1 cellular context compared by ENCODE assay signal in the genomic region with DNA sequence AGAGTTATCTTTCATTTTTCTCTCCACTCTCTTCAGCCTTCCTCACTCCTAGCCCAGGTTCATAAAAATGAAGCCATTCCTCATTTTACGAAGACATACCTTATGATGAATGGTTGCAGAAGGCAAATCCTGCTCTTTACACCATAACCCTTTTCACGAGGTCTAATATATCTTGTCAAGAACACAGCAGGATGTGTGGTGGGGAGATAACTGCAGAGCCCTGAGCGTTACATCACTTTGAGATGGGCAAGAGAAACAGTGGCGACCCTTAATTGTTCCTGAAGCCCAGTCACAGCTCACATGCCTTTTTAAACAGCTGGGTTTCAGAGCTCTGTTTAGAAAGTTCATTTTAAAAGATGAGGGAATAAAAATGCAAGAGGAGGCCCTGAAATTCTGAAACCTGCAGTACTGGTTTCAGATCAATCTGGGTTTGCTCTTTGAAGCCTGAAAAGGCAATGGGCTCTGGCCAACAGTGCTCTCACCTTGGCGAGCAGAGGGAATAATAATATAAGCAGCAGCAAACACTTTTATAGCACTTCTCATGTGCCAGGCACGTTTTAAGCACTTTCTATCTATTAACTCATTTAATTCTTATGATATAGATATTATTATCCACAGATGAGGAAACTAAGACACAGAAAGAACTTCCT.
TF ChIP-seq lines count a peak whose summit lies in the region.

No MANE protein-coding gene starts in this region.

TF ChIP-seq in K562, 482 proteins besides CTCF, POLR2A, EP300 and RAD21 (continued from another document and continues in another):
- no peak for TF ChIP-seq ZNF740 (CRISPR knock-in tag; IDR thresholded peaks at IDR 0.05)
- TF ChIP-seq ZNF740 (tag; IDR thresholded peaks at IDR 0.05): 0 out of 4 replicates have a peak, but pooled peaks of 1 of the 2 experiments have one; percentile 23
- TF ChIP-seq ZC3H8 (IDR thresholded peaks at IDR 0.05): no peak
- TF ChIP-seq MEF2A (IDR thresholded peaks at IDR 0.05; ENCODE audit: control insufficient read depth, low read depth, low read length): no peak
- TF ChIP-seq L3MBTL2 (IDR thresholded peaks at IDR 0.05): peak; percentile 42; the same call in 1 of the 2 replicates
- TF ChIP-seq CREB5 (CRISPR knock-in tag; IDR thresholded peaks at IDR 0.05): no peak
- TF ChIP-seq ZNF316 (IDR thresholded peaks at IDR 0.05): no peak
- TF ChIP-seq SRSF1 (IDR thresholded peaks at IDR 0.05; ENCODE audit: low read depth, low read length): no peak
- peak; percentile 91 for TF ChIP-seq ARID1B (IDR thresholded peaks at IDR 0.05)
- TF ChIP-seq CBFB (CRISPR knock-in tag; IDR thresholded peaks at IDR 0.05): no peak
- no peak for TF ChIP-seq XRCC3 (IDR thresholded peaks at IDR 0.05)
- TF ChIP-seq, protein P1, sequence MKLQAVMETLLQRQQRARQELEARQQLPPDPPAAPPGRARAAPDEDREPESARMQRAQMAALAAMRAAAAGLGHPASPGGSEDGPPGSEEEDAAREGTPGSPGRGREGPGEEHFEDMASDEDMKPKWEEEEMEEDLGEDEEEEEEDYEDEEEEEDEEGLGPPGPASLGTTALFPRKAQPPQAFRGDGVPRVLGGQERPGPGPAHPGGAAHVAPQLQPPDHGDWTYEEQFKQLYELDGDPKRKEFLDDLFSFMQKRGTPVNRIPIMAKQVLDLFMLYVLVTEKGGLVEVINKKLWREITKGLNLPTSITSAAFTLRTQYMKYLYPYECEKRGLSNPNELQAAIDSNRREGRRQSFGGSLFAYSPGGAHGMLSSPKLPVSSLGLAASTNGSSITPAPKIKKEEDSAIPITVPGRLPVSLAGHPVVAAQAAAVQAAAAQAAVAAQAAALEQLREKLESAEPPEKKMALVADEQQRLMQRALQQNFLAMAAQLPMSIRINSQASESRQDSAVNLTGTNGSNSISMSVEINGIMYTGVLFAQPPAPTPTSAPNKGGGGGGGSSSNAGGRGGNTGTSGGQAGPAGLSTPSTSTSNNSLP (IDR thresholded peaks at IDR 0.05; ENCODE audit: borderline replicate concordance, low read depth, low read length): 0 out of 2 replicates have a peak, but pooled peaks have one; percentile 32
- TF ChIP-seq RCOR1 (IDR thresholded peaks at IDR 0.05; ENCODE audit: borderline replicate concordance in 1 of 2, low read depth in 2 of 2, low read length in 2 of 2): peak in 1 of 2 experiments; percentile 88; a peak in 2 of 4 replicates
- TF ChIP-seq, protein P2, sequence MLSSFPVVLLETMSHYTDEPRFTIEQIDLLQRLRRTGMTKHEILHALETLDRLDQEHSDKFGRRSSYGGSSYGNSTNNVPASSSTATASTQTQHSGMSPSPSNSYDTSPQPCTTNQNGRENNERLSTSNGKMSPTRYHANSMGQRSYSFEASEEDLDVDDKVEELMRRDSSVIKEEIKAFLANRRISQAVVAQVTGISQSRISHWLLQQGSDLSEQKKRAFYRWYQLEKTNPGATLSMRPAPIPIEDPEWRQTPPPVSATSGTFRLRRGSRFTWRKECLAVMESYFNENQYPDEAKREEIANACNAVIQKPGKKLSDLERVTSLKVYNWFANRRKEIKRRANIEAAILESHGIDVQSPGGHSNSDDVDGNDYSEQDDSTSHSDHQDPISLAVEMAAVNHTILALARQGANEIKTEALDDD (IDR thresholded peaks at IDR 0.05): peak; percentile 40; the same call in 1 of the 2 replicates
- no peak for TF ChIP-seq ZNF184 (CRISPR knock-in tag; IDR thresholded peaks at IDR 0.05)
- no peak for TF ChIP-seq ZNF124 (CRISPR knock-in tag; IDR thresholded peaks at IDR 0.05)
- no peak for TF ChIP-seq HNRNPLL (IDR thresholded peaks at IDR 0.05; ENCODE audit: low read depth, low read length, poor library complexity, severe bottlenecking)
- TF ChIP-seq ZNF121 (CRISPR knock-in tag; conservative IDR thresholded peaks at IDR 0.05): no peak
- peak; percentile 92 for TF ChIP-seq MECOM (CRISPR knock-in tag; IDR thresholded peaks at IDR 0.05)
- TF ChIP-seq CBFA2T3 (IDR thresholded peaks at IDR 0.05): peak; percentile 91
- peak; percentile 76 for TF ChIP-seq MYC (IDR thresholded peaks at IDR 0.05; ENCODE audit: low read depth, low read length)
- TF ChIP-seq MYC (CRISPR knock-in tag; IDR thresholded peaks at IDR 0.05; ENCODE audit: borderline replicate concordance, low read depth): no peak
- no peak for TF ChIP-seq PCBP1 (IDR thresholded peaks at IDR 0.05; ENCODE audit: low read depth, low read length, poor library complexity, severe bottlenecking)
- TF ChIP-seq NFIC (IDR thresholded peaks at IDR 0.05): peak; percentile 26
- no peak for TF ChIP-seq KLF10 (CRISPR knock-in tag; IDR thresholded peaks at IDR 0.05)
- no peak for TF ChIP-seq MYBL2 (IDR thresholded peaks at IDR 0.05; ENCODE audit: low read depth)
- TF ChIP-seq MYBL2 (CRISPR knock-in tag; IDR thresholded peaks at IDR 0.05; ENCODE audit: borderline replicate concordance): no peak
- no peak for TF ChIP-seq HDAC6 (IDR thresholded peaks at IDR 0.05; ENCODE audit: low read depth, low read length)
- TF ChIP-seq FOXK2 (conservative IDR thresholded peaks at IDR 0.05 in 1 of 2, IDR thresholded peaks at IDR 0.05 in 1 of 2; ENCODE audit: low read depth in 2 of 2): no peak; a peak in 1 of 4 replicates
- TF ChIP-seq CBFA2T2 (conservative IDR thresholded peaks at IDR 0.05): peak; percentile 82
- TF ChIP-seq CSDE1 (IDR thresholded peaks at IDR 0.05): no peak
- peak; percentile 90 for TF ChIP-seq TEAD4 (IDR thresholded peaks at IDR 0.05; ENCODE audit: low read length)
- no peak for TF ChIP-seq TEAD4 (CRISPR knock-in tag; IDR thresholded peaks at IDR 0.05; ENCODE audit: borderline replicate concordance)
- TF ChIP-seq TFE3 (CRISPR knock-in tag; IDR thresholded peaks at IDR 0.05): no peak
- TF ChIP-seq, protein P3, sequence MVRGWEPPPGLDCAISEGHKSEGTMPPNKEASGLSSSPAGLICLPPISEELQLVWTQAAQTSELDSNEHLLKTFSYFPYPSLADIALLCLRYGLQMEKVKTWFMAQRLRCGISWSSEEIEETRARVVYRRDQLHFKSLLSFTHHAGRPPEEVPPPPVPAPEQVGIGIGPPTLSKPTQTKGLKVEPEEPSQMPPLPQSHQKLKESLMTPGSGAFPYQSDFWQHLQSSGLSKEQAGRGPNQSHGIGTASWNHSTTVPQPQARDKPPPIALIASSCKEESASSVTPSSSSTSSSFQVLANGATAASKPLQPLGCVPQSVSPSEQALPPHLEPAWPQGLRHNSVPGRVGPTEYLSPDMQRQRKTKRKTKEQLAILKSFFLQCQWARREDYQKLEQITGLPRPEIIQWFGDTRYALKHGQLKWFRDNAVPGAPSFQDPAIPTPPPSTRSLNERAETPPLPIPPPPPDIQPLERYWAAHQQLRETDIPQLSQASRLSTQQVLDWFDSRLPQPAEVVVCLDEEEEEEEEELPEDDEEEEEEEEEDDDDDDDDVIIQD (CRISPR knock-in tag; IDR thresholded peaks at IDR 0.05): no peak
- no peak for TF ChIP-seq PPARD (CRISPR knock-in tag; IDR thresholded peaks at IDR 0.05)
- no peak for TF ChIP-seq GATAD2B (IDR thresholded peaks at IDR 0.05; ENCODE audit: borderline replicate concordance)
- TF ChIP-seq RAD51 (IDR thresholded peaks at IDR 0.05; ENCODE audit: borderline replicate concordance, low read depth): peak; percentile 19; the same call in 1 of the 2 replicates
- peak; percentile 85 for TF ChIP-seq SMARCA4 (IDR thresholded peaks at IDR 0.05)
- TF ChIP-seq NUFIP1 (IDR thresholded peaks at IDR 0.05; ENCODE audit: partially characterized antibody): no peak
- no peak for TF ChIP-seq PHF21A (IDR thresholded peaks at IDR 0.05; ENCODE audit: borderline replicate concordance, low read depth)
- TF ChIP-seq OTX1 (CRISPR knock-in tag; IDR thresholded peaks at IDR 0.05): no peak
- no peak for TF ChIP-seq BRCA1 (IDR thresholded peaks at IDR 0.05)
- no peak for TF ChIP-seq BRCA1 (CRISPR knock-in tag; IDR thresholded peaks at IDR 0.05)
- TF ChIP-seq, protein P4, sequence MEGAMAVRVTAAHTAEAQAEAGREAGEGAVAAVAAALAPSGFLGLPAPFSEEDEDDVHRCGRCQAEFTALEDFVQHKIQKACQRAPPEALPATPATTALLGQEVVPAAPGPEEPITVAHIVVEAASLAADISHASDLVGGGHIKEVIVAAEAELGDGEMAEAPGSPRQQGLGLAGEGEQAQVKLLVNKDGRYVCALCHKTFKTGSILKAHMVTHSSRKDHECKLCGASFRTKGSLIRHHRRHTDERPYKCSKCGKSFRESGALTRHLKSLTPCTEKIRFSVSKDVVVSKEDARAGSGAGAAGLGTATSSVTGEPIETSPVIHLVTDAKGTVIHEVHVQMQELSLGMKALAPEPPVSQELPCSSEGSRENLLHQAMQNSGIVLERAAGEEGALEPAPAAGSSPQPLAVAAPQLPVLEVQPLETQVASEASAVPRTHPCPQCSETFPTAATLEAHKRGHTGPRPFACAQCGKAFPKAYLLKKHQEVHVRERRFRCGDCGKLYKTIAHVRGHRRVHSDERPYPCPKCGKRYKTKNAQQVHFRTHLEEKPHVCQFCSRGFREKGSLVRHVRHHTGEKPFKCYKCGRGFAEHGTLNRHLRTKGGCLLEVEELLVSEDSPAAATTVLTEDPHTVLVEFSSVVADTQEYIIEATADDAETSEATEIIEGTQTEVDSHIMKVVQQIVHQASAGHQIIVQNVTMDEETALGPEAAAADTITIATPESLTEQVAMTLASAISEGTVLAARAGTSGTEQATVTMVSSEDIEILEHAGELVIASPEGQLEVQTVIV (CRISPR knock-in tag; IDR thresholded peaks at IDR 0.05; ENCODE audit: borderline replicate concordance): no peak
- TF ChIP-seq NR2C2 (CRISPR knock-in tag; IDR thresholded peaks at IDR 0.05): no peak
- peak; percentile 52; the same call in 1 of the 2 replicates for TF ChIP-seq NR2C2 (tag; IDR thresholded peaks at IDR 0.05)
- no peak for TF ChIP-seq ZNF561 (CRISPR knock-in tag; conservative IDR thresholded peaks at IDR 0.05)
- no peak for TF ChIP-seq DEAF1 (CRISPR knock-in tag; IDR thresholded peaks at IDR 0.05)
- TF ChIP-seq MTA2 (IDR thresholded peaks at IDR 0.05; ENCODE audit: low read depth): peak; percentile 52; the same call in 1 of the 2 replicates
- no peak for TF ChIP-seq C11orf30 (IDR thresholded peaks at IDR 0.05; ENCODE audit: low read depth)
- TF ChIP-seq BHLHE40 (IDR thresholded peaks at IDR 0.05; ENCODE audit: low read length): peak; percentile 15; the same call in 1 of the 2 replicates
- peak; percentile 44; the same call in 1 of the 2 replicates for TF ChIP-seq CXXC5 (CRISPR knock-in tag; IDR thresholded peaks at IDR 0.05)
- TF ChIP-seq SOX6 (IDR thresholded peaks at IDR 0.05): peak; percentile 81
- TF ChIP-seq ATF7 (IDR thresholded peaks at IDR 0.05): peak; percentile 73
- TF ChIP-seq RFX7 (CRISPR knock-in tag; IDR thresholded peaks at IDR 0.05): no peak
- TF ChIP-seq TRIM24 (IDR thresholded peaks at IDR 0.05): peak; percentile 51 to 66
- peak; percentile 94 for TF ChIP-seq ZKSCAN8 (CRISPR knock-in tag; IDR thresholded peaks at IDR 0.05)
